Comparison of ENCODE assay signal across 1 cellular context in genomic region chr15:44811347-44811746, GRCh38.
TF ChIP-seq lines count a peak whose summit lies in the region.

No MANE protein-coding gene starts in this region.

TF ChIP-seq in A549, 52 proteins besides CTCF, POLR2A, EP300 and RAD21 (continued from another document):
- TF ChIP-seq NPAS2 (CRISPR knock-in tag; IDR thresholded peaks at IDR 0.05; ENCODE audit: borderline replicate concordance) (no peak), ELK1 (IDR thresholded peaks at IDR 0.05; ENCODE audit: low read depth, low read length) (no peak), RFX5 (IDR thresholded peaks at IDR 0.05) (no peak), MAFK (IDR thresholded peaks at IDR 0.05; ENCODE audit: partially characterized antibody) (no peak)
